ENCODE assay signal across 18 cellular contexts in genomic region chr22:19850482-19851109, GRCh38. TPM values are rescaled to one million over a fixed set of nuclear protein-coding genes. Genes with fewer than 3 reads are reported as not detected.
DNase-seq lines count a peak whose midpoint lies in the region; ATAC-seq, FAIRE-seq and TF ChIP-seq lines count a peak whose summit lies in the region.
"Had no signal": no experiment of that assay in that cellular context is flagged by ENCODE, and none has a peak within 500 bp of the region (broad histone marks: within the 10 kb centered on the region; RNA-seq: fewer than 3 reads in every experiment).

No MANE protein-coding gene starts in this region.

- H3K4me1 ChIP-seq in endothelial cell of umbilical vein (ENCODE audit: control insufficient read depth, extremely low read depth, insufficient read depth, low read length): peaks cover 29% of the 10 kb centered on the region
- H3K4me1 ChIP-seq in skeletal muscle satellite cell (ENCODE audit: control insufficient read depth, insufficient read depth, low read length): peaks cover 55% of the 10 kb centered on the region
- H3K4me1 ChIP-seq in pancreas: peaks cover 5 to 8% (median 8%) of the 10 kb centered on the region in 3 donors

- no peaks in the 10 kb centered on the region for H3K9me1 ChIP-seq in endothelial cell of umbilical vein (replicated peaks; ENCODE audit: control insufficient read depth, extremely low read depth, insufficient read depth, low read length)

- POLR2A ChIA-PET in activated CD4-positive, alpha-beta T cell treated with anti-CD3 and anti-CD28 coated beads for 36 hours (lab: Charles Lee): interaction anchor here (0.6 kb wide), 1 partner anchor 16 kb away, joined by 3 read pairs; no protein-coding TSS in a partner anchor
- POLR2A ChIA-PET in endothelial cell of umbilical vein (lab: Charles Lee): no interaction called here

- H3K4me3 ChIP-seq in endothelial cell of umbilical vein (replicated peaks in 1 of 3; ENCODE audit: insufficient read depth in 1 of 3, low read depth in 1 of 3, low read length in 3 of 3) (no peak overlapping the region), skeletal muscle satellite cell (ENCODE audit: low read length) (no peak overlapping the region), pancreas (no peak overlapping the region)

- no peak overlapping the region for H3K27ac ChIP-seq in endothelial cell of umbilical vein (ENCODE audit: insufficient read depth, low read depth, low read length)
- H3K27ac ChIP-seq in pancreas: peak overlapping the region in 2 of 4 donors; percentile 43 to 47
- H3K27ac ChIP-seq: foreskin keratinocyte had no signal

- dilution Hi-C loops in endothelial cell of umbilical vein (cut with MboI; ENCODE audit: extremely low pct_ligation_motif_present, low sequenced_read_pairs): no loop called here

- peaks cover 37% of the 10 kb centered on the region for H3K36me3 Mint-ChIP-seq in activated CD4-positive, alpha-beta T cell treated with anti-CD3 and anti-CD28 coated beads for 36 hours (ENCODE audit: low read depth)
- H3K36me3 Mint-ChIP-seq in IgD-negative memory B cell: peaks cover 2% of the 10 kb centered on the region
- peaks cover 20% of the 10 kb centered on the region for H3K36me3 Mint-ChIP-seq in effector memory CD8-positive, alpha-beta T cell (ENCODE audit: insufficient read depth)

- H3K9me3 ChIP-seq in endothelial cell of umbilical vein (replicated peaks; ENCODE audit: control insufficient read depth, insufficient read depth, low read length) (no peaks in the 10 kb centered on the region), skeletal muscle satellite cell (replicated peaks; ENCODE audit: low read length) (no peaks in the 10 kb centered on the region), pancreas (no peaks in the 10 kb centered on the region)

- ATAC-seq in activated CD4-positive, alpha-beta T cell treated with anti-CD3 and anti-CD28 coated beads for 36 hours: no peak
- ATAC-seq in pancreas: no peak
- ATAC-seq in effector memory CD8-positive, alpha-beta T cell (replicated peaks): no peak
- ATAC-seq in GM18907 (IDR thresholded peaks at IDR 0.05; ENCODE audit: unreplicated experiment): no peak
- ATAC-seq: activated T-cell treated with anti-CD3 and anti-CD28 coated beads, Interleukin-2, amount 50 U/mL, for 72 hours; foreskin keratinocyte; stimulated activated memory B cell treated with anti-CD40 and anti-IgM and Interleukin-4, amounts not matched to agents 10 μg/mL and 1 μg/mL and 100 μg/mL, for 72 hours; WTC11 had no signal

- H3K4me1 Mint-ChIP-seq in activated CD4-positive, alpha-beta T cell treated with anti-CD3 and anti-CD28 coated beads for 36 hours: peaks cover 32% of the 10 kb centered on the region
- peaks cover 11 to 19% (median 16%) of the 10 kb centered on the region in 3 donors for H3K4me1 Mint-ChIP-seq in IgD-negative memory B cell
- peaks cover 33 to 35% of the 10 kb centered on the region in 2 donors for H3K4me1 Mint-ChIP-seq in effector memory CD8-positive, alpha-beta T cell (ENCODE audit: low read depth in 2 of 2)

- no peak overlapping the region for H3K4me3 Mint-ChIP-seq in activated CD4-positive, alpha-beta T cell treated with anti-CD3 and anti-CD28 coated beads for 36 hours
- peak overlapping the region in 1 of 4 donors; percentile 14 for H3K4me3 Mint-ChIP-seq in IgD-negative memory B cell
- no peak overlapping the region for H3K4me3 Mint-ChIP-seq in effector memory CD8-positive, alpha-beta T cell
- H3K4me3 Mint-ChIP-seq: activated T-cell treated with anti-CD3 and anti-CD28 coated beads, Interleukin-2, amount 50 U/mL, for 72 hours; stimulated activated memory B cell treated with anti-CD40 and anti-IgM and Interleukin-4, amounts not matched to agents 10 μg/mL and 1 μg/mL and 100 μg/mL, for 72 hours; WTC11 had no signal

- intact Hi-C loops in activated CD4-positive, alpha-beta T cell treated with anti-CD3 and anti-CD28 coated beads for 36 hours (cut with DNase I, micrococcal nuclease): loop anchor here in 1 of 2 experiments (10.0 kb wide), 3 partner anchors 474 to 706 kb away; partner anchors contain the start of genes DGCR6L, ESS2 and KLHL22
- intact Hi-C loops in endothelial cell of umbilical vein (cut with micrococcal nuclease) (loop anchor here (5.0 kb wide), 1 partner anchor 93 kb away; no protein-coding TSS in a partner anchor), pancreas (cut with DNase I) (no loop called here)

- H3K27me3 ChIP-seq in endothelial cell of umbilical vein (ENCODE audit: control insufficient read depth in 2 of 2, insufficient read depth in 2 of 2, low read length in 2 of 2): no peaks in the 10 kb centered on the region
- H3K27me3 ChIP-seq in skeletal muscle satellite cell (ENCODE audit: control insufficient read depth, insufficient read depth, low read length): no peaks in the 10 kb centered on the region
- no peaks in the 10 kb centered on the region for H3K27me3 ChIP-seq in pancreas
- H3K27me3 ChIP-seq: foreskin keratinocyte had no signal

- H3K9ac ChIP-seq in endothelial cell of umbilical vein (replicated peaks; ENCODE audit: extremely low read depth, insufficient read depth, low read length) (no peak overlapping the region), skeletal muscle satellite cell (ENCODE audit: low read depth, low read length) (no peak overlapping the region)

- FAIRE-seq in endothelial cell of umbilical vein (lab: Jason Lieb, UNC): peak; percentile 4
- FAIRE-seq in pancreas (lab: Jason Lieb, UNC): no peak
- FAIRE-seq: GM18507 had no signal

- H3K27ac Mint-ChIP-seq in activated CD4-positive, alpha-beta T cell treated with anti-CD3 and anti-CD28 coated beads for 36 hours: peak overlapping the region; percentile 72
- H3K27ac Mint-ChIP-seq in IgD-negative memory B cell: peak overlapping the region in 2 of 3 donors; percentile 42 to 67
- H3K27ac Mint-ChIP-seq in effector memory CD8-positive, alpha-beta T cell: peak overlapping the region in 1 of 2 donors; percentile 57
- H3K27ac Mint-ChIP-seq: activated T-cell treated with anti-CD3 and anti-CD28 coated beads, Interleukin-2, amount 50 U/mL, for 72 hours; stimulated activated memory B cell treated with anti-CD40 and anti-IgM and Interleukin-4, amounts not matched to agents 10 μg/mL and 1 μg/mL and 100 μg/mL, for 72 hours; WTC11 had no signal

- no peak for DNase-seq in activated CD4-positive, alpha-beta T cell treated with anti-CD3 and anti-CD28 coated beads for 36 hours
- no peak for DNase-seq in activated CD4-positive, alpha-beta T cell treated with anti-CD3 and anti-CD28 coated beads for 1 hour
- DNase-seq in endothelial cell of umbilical vein (ENCODE audit: low read depth, low spot score): no peak
- no peak for DNase-seq in pancreas
- no peak for DNase-seq in effector memory CD8-positive, alpha-beta T cell
- DNase-seq: 8988T; activated T-cell treated with anti-CD3 and anti-CD28 coated beads, Interleukin-2, amount 50 U/mL, for 72 hours; NCI-H1417 treated with DMSO at 0.1 percent for 48 hours; NCI-H446 treated with DMSO at 0.1 percent for 48 hours; stimulated activated CD4-positive, alpha-beta T cell treated with anti-CD3 and anti-CD28 coated beads, Interleukin-4, amount 100 ng/mL, for 4 hours; SW 1271 had no signal

- no peaks in the 10 kb centered on the region for H4K20me1 ChIP-seq in endothelial cell of umbilical vein (replicated peaks; ENCODE audit: control insufficient read depth, extremely low read depth, insufficient read depth, low read length)

- no peak for TF ChIP-seq POLR2A in endothelial cell of umbilical vein (IDR thresholded peaks at IDR 0.05; ENCODE audit: low read depth, low read length)

- H3K9me3 Mint-ChIP-seq in activated CD4-positive, alpha-beta T cell treated with anti-CD3 and anti-CD28 coated beads for 36 hours (ENCODE audit: low read depth): no peaks in the 10 kb centered on the region
- H3K9me3 Mint-ChIP-seq in IgD-negative memory B cell: no peaks in the 10 kb centered on the region
- no peaks in the 10 kb centered on the region for H3K9me3 Mint-ChIP-seq in effector memory CD8-positive, alpha-beta T cell
- H3K9me3 Mint-ChIP-seq: activated T-cell treated with anti-CD3 and anti-CD28 coated beads, Interleukin-2, amount 50 U/mL, for 72 hours; stimulated activated memory B cell treated with anti-CD40 and anti-IgM and Interleukin-4, amounts not matched to agents 10 μg/mL and 1 μg/mL and 100 μg/mL, for 72 hours had no signal

- no peaks in the 10 kb centered on the region for H3K27me3 Mint-ChIP-seq in activated CD4-positive, alpha-beta T cell treated with anti-CD3 and anti-CD28 coated beads for 36 hours
- H3K27me3 Mint-ChIP-seq in IgD-negative memory B cell: no peaks in the 10 kb centered on the region
- H3K27me3 Mint-ChIP-seq in effector memory CD8-positive, alpha-beta T cell: no peaks in the 10 kb centered on the region
- H3K27me3 Mint-ChIP-seq: stimulated activated memory B cell treated with anti-CD40 and anti-IgM and Interleukin-4, amounts not matched to agents 10 μg/mL and 1 μg/mL and 100 μg/mL, for 72 hours had no signal

- no TSS peak for BruUV-seq in endothelial cell of umbilical vein (replicated peaks; lab: Mats Ljungman, UMichigan)

- TF ChIP-seq CTCF in endothelial cell of umbilical vein (IDR thresholded peaks at IDR 0.05; ENCODE audit: extremely low read depth in 1 of 2, insufficient read depth in 1 of 2, low read depth in 1 of 2, low read length in 2 of 2) (no peak), pancreas (IDR thresholded peaks at IDR 0.05) (no peak)

- WGBS in pancreas, 2 donors: 84 to 87% methylated on average over 11 of the region's 11 CpGs

- CTCF ChIA-PET in activated CD4-positive, alpha-beta T cell treated with anti-CD3 and anti-CD28 coated beads for 36 hours (lab: Charles Lee): interaction anchor here (0.5 kb wide), 1 partner anchor 154 kb away, joined by 3 read pairs; no protein-coding TSS in a partner anchor
- CTCF ChIA-PET in endothelial cell of umbilical vein (lab: Charles Lee): interaction anchor here (1.5 to 2.9 kb wide), 2 partner anchors 60 to 120 kb away, joined by 3 to 8 read pairs; no protein-coding TSS in a partner anchor

- no peak overlapping the region for H3K4me2 ChIP-seq in endothelial cell of umbilical vein (ENCODE audit: insufficient read depth, low read length)
- peak overlapping the region; percentile 99 for H3K4me2 ChIP-seq in skeletal muscle satellite cell (ENCODE audit: low read length)

- H2AFZ ChIP-seq in endothelial cell of umbilical vein (ENCODE audit: low read depth, low read length): no peak overlapping the region

- H3K79me2 ChIP-seq in endothelial cell of umbilical vein (ENCODE audit: control insufficient read depth, insufficient read depth, low read length): peaks cover 52% of the 10 kb centered on the region

- peaks cover 15 to 25% of the 10 kb centered on the region in 2 experiments for H3K36me3 ChIP-seq in endothelial cell of umbilical vein (ENCODE audit: control insufficient read depth in 2 of 2, extremely low read depth in 1 of 2, insufficient read depth in 2 of 2, low read length in 2 of 2)
- peaks cover 60% of the 10 kb centered on the region for H3K36me3 ChIP-seq in skeletal muscle satellite cell (ENCODE audit: insufficient read depth, low read length)
- H3K36me3 ChIP-seq in pancreas: peaks cover 0 to 8% (median 8%) of the 10 kb centered on the region in 3 donors

RNA-seq across cellular contexts. Expression of gene GNB1L, which starts 4.1 kb away (rescaled TPM):
- 10 to 100 TPM in 1 of 2 experiments, 1 to 10 TPM in 1; 7.6 to 12.4 TPM for total RNA-seq in activated CD4-positive, alpha-beta T cell treated with anti-CD3 and anti-CD28 coated beads for 36 hours
- 15.3 TPM for polyA plus RNA-seq in IgD-negative memory B cell
- total RNA-seq in endothelial cell of umbilical vein: 5.9 and 11.2 TPM in 2 replicates
- 5.4 and 5.9 TPM in 2 replicates for polyA plus RNA-seq in endothelial cell of umbilical vein
- 2.2 and 3.8 TPM in 2 replicates for polyA plus RNA-seq in endothelial cell of umbilical vein (2011; cell fraction: cytosol; rRNA removed)
- polyA plus RNA-seq in endothelial cell of umbilical vein (2011; cell fraction: nucleus; rRNA removed): 2.7 and 3.2 TPM in 2 replicates
- 3.5 and 3.6 TPM in 2 replicates for polyA plus RNA-seq in endothelial cell of umbilical vein (2012)
- polyA minus RNA-seq in endothelial cell of umbilical vein: 1.6 and 3.5 TPM in 2 replicates
- 1.7 TPM for polyA minus RNA-seq in endothelial cell of umbilical vein (2011; cell fraction: cytosol; rRNA and poly(A)+ RNA removed)
- polyA minus RNA-seq in endothelial cell of umbilical vein (2011; cell fraction: nucleus; rRNA and poly(A)+ RNA removed): 2.4 TPM in 2 replicates
- total RNA-seq in skeletal muscle satellite cell (2012; rRNA removed): 3.7 and 7.9 TPM in 2 replicates
- total RNA-seq in pancreas: 1 to 10 TPM; 2.1 to 4.6 (median 3.4) TPM
- 1 to 10 TPM; 3.5 to 4.8 TPM for polyA plus RNA-seq in pancreas

RNA-seq across cellular contexts. Expression of gene RTL10, which starts 4.1 kb away (rescaled TPM):
- 10 to 100 TPM; 14.9 to 15.6 TPM for total RNA-seq in activated CD4-positive, alpha-beta T cell treated with anti-CD3 and anti-CD28 coated beads for 36 hours
- polyA plus RNA-seq in IgD-negative memory B cell: 7.3 TPM
- 31.9 and 32.1 TPM in 2 replicates for total RNA-seq in endothelial cell of umbilical vein
- polyA plus RNA-seq in endothelial cell of umbilical vein: 40.8 and 54.5 TPM in 2 replicates
- polyA plus RNA-seq in endothelial cell of umbilical vein (2011; cell fraction: cytosol; rRNA removed): 21.6 and 22.9 TPM in 2 replicates
- polyA plus RNA-seq in endothelial cell of umbilical vein (2011; cell fraction: nucleus; rRNA removed): 43.8 and 53.4 TPM in 2 replicates
- polyA plus RNA-seq in endothelial cell of umbilical vein (2012): 8.0 and 9.8 TPM in 2 replicates
- 84.1 and 88.0 TPM in 2 replicates for polyA minus RNA-seq in endothelial cell of umbilical vein
- 9.0 TPM for polyA minus RNA-seq in endothelial cell of umbilical vein (2011; cell fraction: cytosol; rRNA and poly(A)+ RNA removed)
- 20.7 and 26.1 TPM in 2 replicates for polyA minus RNA-seq in endothelial cell of umbilical vein (2011; cell fraction: nucleus; rRNA and poly(A)+ RNA removed)
- total RNA-seq in skeletal muscle satellite cell (2012; rRNA removed): 9.4 and 12.0 TPM in 2 replicates
- 10 to 100 TPM in 1 of 6 donors, 1 to 10 TPM in 5; 3.7 to 12.4 (median 7.8) TPM for total RNA-seq in pancreas
- polyA plus RNA-seq in pancreas: 10 to 100 TPM in 1 of 2 donors, 1 to 10 TPM in 1; 9.2 to 11.5 TPM
